In the genomic region with DNA sequence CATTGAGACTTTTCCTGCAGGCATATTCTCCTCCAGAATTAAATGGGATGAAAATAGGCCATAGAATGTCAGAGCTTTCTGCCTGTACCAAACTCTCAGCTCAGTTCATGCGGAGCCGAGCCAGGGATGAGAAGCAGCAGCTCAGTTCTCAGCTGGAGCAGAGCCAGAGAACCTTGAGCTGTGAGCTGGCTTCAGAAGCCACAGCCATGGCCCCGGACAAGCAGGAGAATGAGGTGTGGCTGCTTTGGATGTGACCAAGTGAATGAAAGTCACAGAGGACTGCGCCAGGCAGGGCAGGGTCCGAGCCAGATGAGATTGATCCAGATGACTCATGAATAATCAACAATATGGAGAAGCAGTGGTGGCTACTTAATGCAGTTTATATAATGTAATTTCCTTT, we compare ENCODE assay signal across 29 cellular contexts.
A peak's percentile ranks its signal among the peaks of the same experiment; 100 is the strongest.
DNase-seq lines count a peak whose midpoint lies in the region; ATAC-seq and TF ChIP-seq lines count a peak whose summit lies in the region.
"Had no signal": no experiment of that assay in that cellular context is flagged by ENCODE, and none has a peak within 500 bp of the region (broad histone marks: within the 10 kb centered on the region; RNA-seq: fewer than 3 reads in every experiment).

No MANE protein-coding gene starts in this region.

- H3K4me3 ChIP-seq in left ventricle myocardium inferior (no peak overlapping the region), adrenal gland (no peak overlapping the region), right cardiac atrium (ENCODE audit: low read length) (no peak overlapping the region)
- H3K4me3 ChIP-seq: ascending aorta; BLaER1 treated with 17β-estradiol and CSF1 and Interleukin-3, amounts not matched to agents 10 nM and 100 nM; hepatocyte; lower lobe of right lung; psoas muscle; smooth muscle cell; upper lobe of left lung had no signal

- DNase-seq in left cardiac atrium (peak; percentile 31), left ventricle myocardium inferior (no peak), adrenal gland (peak; percentile 55 to 81 (median 70)), right cardiac atrium (peak in 2 of 3 donors; percentile 22 to 26), occipital lobe (lab: John Stamatoyannopoulos, UW) (no peak), ureter (ENCODE audit: low spot score) (no peak)
- DNase-seq in natural killer cell treated with Interleukin-12 subunit alpha and Interleukin-12 subunit beta and Interleukin-15 and Interleukin-18, amount 100 ng/mL, for 72 hours (ENCODE audit: low spot score): no peak
- DNase-seq: activated CD4-positive, alpha-beta T cell treated with anti-CD3 and anti-CD28 coated beads, Interleukin-2, amount 50 U/mL, for 4 hours; activated CD4-positive, CD25-positive, alpha-beta regulatory T cell; activated CD8-positive, alpha-beta memory T cell treated with anti-CD3 and anti-CD28 coated beads, Interleukin-2, amount 50 U/mL, for 4 hours; COR-L47; GDM1; immature natural killer cell; Karpas-422; lower lobe of right lung; NCI-H1694; NCI-H2171; stimulated activated CD4-positive, alpha-beta T cell treated with anti-CD3 and anti-CD28 coated beads, Interleukin-2, amount 100 ng/mL, for 24 hours; T-helper 9 cell; upper lobe of left lung had no signal

- WGBS in adrenal gland, 4 donors: 30 to 40% (median 35%) methylated on average over 5 of the region's 5 CpGs
- WGBS in right cardiac atrium: 65% methylated on average over 5 of the region's 5 CpGs

- no peak overlapping the region for H3K4me3 Mint-ChIP-seq in natural killer cell treated with Interleukin-12 subunit alpha and Interleukin-12 subunit beta and Interleukin-15 and Interleukin-18, amount 100 ng/mL, for 72 hours
- H3K4me3 Mint-ChIP-seq: activated naive CD4-positive, alpha-beta T cell treated with anti-CD3 and anti-CD28 coated beads, Interleukin-2, amount 50 U/mL, for 24 hours; activated T-helper 17 cell treated with anti-CD3 and anti-CD28 coated beads, Interleukin-2, amount 50 U/mL, for 72 hours; immature natural killer cell had no signal

- H3K4me1 ChIP-seq in left ventricle myocardium inferior (no peaks in the 10 kb centered on the region), adrenal gland (replicated peaks in 1 of 2) (no peaks in the 10 kb centered on the region), right cardiac atrium (ENCODE audit: control insufficient read depth, insufficient read depth, low read length) (no peaks in the 10 kb centered on the region)
- H3K4me1 ChIP-seq: ascending aorta; BLaER1 treated with 17β-estradiol and CSF1 and Interleukin-3, amounts not matched to agents 10 nM and 100 nM; lower lobe of right lung; psoas muscle; upper lobe of left lung had no signal

- H3K27ac ChIP-seq in left ventricle myocardium inferior (replicated peaks) (no peak overlapping the region), adrenal gland (no peak overlapping the region), right cardiac atrium (ENCODE audit: low read length) (no peak overlapping the region)
- H3K27ac ChIP-seq: ascending aorta; BLaER1 treated with 17β-estradiol and CSF1 and Interleukin-3, amounts not matched to agents 10 nM and 100 nM; hepatocyte; lower lobe of right lung; psoas muscle; RWPE1; upper lobe of left lung had no signal

- H3K9me3 Mint-ChIP-seq in natural killer cell treated with Interleukin-12 subunit alpha and Interleukin-12 subunit beta and Interleukin-15 and Interleukin-18, amount 100 ng/mL, for 72 hours: peaks cover 14% of the 10 kb centered on the region

- TF ChIP-seq CTCF in left ventricle myocardium inferior (IDR thresholded peaks at IDR 0.05; ENCODE audit: borderline replicate concordance) (no peak), adrenal gland (IDR thresholded peaks at IDR 0.05) (no peak)

- peaks cover 12% of the 10 kb centered on the region for H3K36me3 Mint-ChIP-seq in natural killer cell treated with Interleukin-12 subunit alpha and Interleukin-12 subunit beta and Interleukin-15 and Interleukin-18, amount 100 ng/mL, for 72 hours
- H3K36me3 Mint-ChIP-seq: activated naive CD4-positive, alpha-beta T cell treated with anti-CD3 and anti-CD28 coated beads, Interleukin-2, amount 50 U/mL, for 24 hours; immature natural killer cell had no signal

- TF ChIP-seq POLR2A in adrenal gland (IDR thresholded peaks at IDR 0.05): no peak

- H3K9me3 ChIP-seq in left ventricle myocardium inferior (replicated peaks): peaks cover 4% of the 10 kb centered on the region
- H3K9me3 ChIP-seq in adrenal gland (replicated peaks in 1 of 3): no peaks in the 10 kb centered on the region
- no peaks in the 10 kb centered on the region for H3K9me3 ChIP-seq in right cardiac atrium (ENCODE audit: control insufficient read depth, low read length)
- H3K9me3 ChIP-seq: ascending aorta, lower lobe of right lung, psoas muscle, upper lobe of left lung had no signal

- no peaks in the 10 kb centered on the region for H3K4me1 Mint-ChIP-seq in natural killer cell treated with Interleukin-12 subunit alpha and Interleukin-12 subunit beta and Interleukin-15 and Interleukin-18, amount 100 ng/mL, for 72 hours (ENCODE audit: low read depth in 2 of 2)
- H3K4me1 Mint-ChIP-seq: activated naive CD4-positive, alpha-beta T cell treated with anti-CD3 and anti-CD28 coated beads, Interleukin-2, amount 50 U/mL, for 24 hours; activated T-helper 17 cell treated with anti-CD3 and anti-CD28 coated beads, Interleukin-2, amount 50 U/mL, for 72 hours; immature natural killer cell had no signal

- H3K27me3 ChIP-seq in left ventricle myocardium inferior (ENCODE audit: low read depth): no peaks in the 10 kb centered on the region
- no peaks in the 10 kb centered on the region for H3K27me3 ChIP-seq in adrenal gland
- no peaks in the 10 kb centered on the region for H3K27me3 ChIP-seq in right cardiac atrium (ENCODE audit: control insufficient read depth, insufficient read depth)
- H3K27me3 ChIP-seq: ascending aorta; BLaER1 treated with 17β-estradiol and CSF1 and Interleukin-3, amounts not matched to agents 10 nM and 100 nM; hepatocyte; upper lobe of left lung had no signal

- H3K36me3 ChIP-seq in left ventricle myocardium inferior (no peaks in the 10 kb centered on the region), adrenal gland (replicated peaks in 1 of 2) (no peaks in the 10 kb centered on the region)
- H3K36me3 ChIP-seq: ascending aorta; BLaER1 treated with 17β-estradiol and CSF1 and Interleukin-3, amounts not matched to agents 10 nM and 100 nM; lower lobe of right lung; upper lobe of left lung had no signal

- H3K27me3 Mint-ChIP-seq in natural killer cell treated with Interleukin-12 subunit alpha and Interleukin-12 subunit beta and Interleukin-15 and Interleukin-18, amount 100 ng/mL, for 72 hours: no peaks in the 10 kb centered on the region
- H3K27me3 Mint-ChIP-seq: activated naive CD4-positive, alpha-beta T cell treated with anti-CD3 and anti-CD28 coated beads, Interleukin-2, amount 50 U/mL, for 24 hours; activated T-helper 17 cell treated with anti-CD3 and anti-CD28 coated beads, Interleukin-2, amount 50 U/mL, for 72 hours had no signal

- intact Hi-C loops in left cardiac atrium (cut with DNase I): no loop called here
- intact Hi-C loops in left ventricle myocardium inferior (cut with micrococcal nuclease): no loop called here
- intact Hi-C loops in adrenal gland (cut with DNase I): no loop called here
- intact Hi-C loops in right cardiac atrium (cut with DNase I): no loop called here

- H3K27ac Mint-ChIP-seq in natural killer cell treated with Interleukin-12 subunit alpha and Interleukin-12 subunit beta and Interleukin-15 and Interleukin-18, amount 100 ng/mL, for 72 hours: no peak overlapping the region
- H3K27ac Mint-ChIP-seq: activated naive CD4-positive, alpha-beta T cell treated with anti-CD3 and anti-CD28 coated beads, Interleukin-2, amount 50 U/mL, for 24 hours; activated T-helper 17 cell treated with anti-CD3 and anti-CD28 coated beads, Interleukin-2, amount 50 U/mL, for 72 hours; immature natural killer cell had no signal

- ATAC-seq in left cardiac atrium (no peak), right cardiac atrium (no peak), HG03095 (IDR thresholded peaks at IDR 0.05; ENCODE audit: unreplicated experiment) (no peak)
- no peak for ATAC-seq in natural killer cell treated with Interleukin-12 subunit alpha and Interleukin-12 subunit beta and Interleukin-15 and Interleukin-18, amount 100 ng/mL, for 72 hours
- ATAC-seq: activated T-helper 17 cell treated with anti-CD3 and anti-CD28 coated beads, Interleukin-2, amount 50 U/mL, for 72 hours; lower lobe of right lung; psoas muscle had no signal

Comparison
In these comparisons a context has a peak if more than half of its experiments do, and no peak if none do; other contexts are left out.
1. DNase-seq: peak in left cardiac atrium (single experiment), adrenal gland (7 of 7) and right cardiac atrium (2 of 3); none in left ventricle myocardium inferior (single experiment), occipital lobe (single experiment), natural killer cell treated with Interleukin-12 subunit alpha and Interleukin-12 subunit beta and Interleukin-15 and Interleukin-18, amount 100 ng/mL, for 72 hours (single experiment) and ureter (single experiment).